Comparison of ENCODE assay signal across 17 cellular contexts in the genomic region with DNA sequence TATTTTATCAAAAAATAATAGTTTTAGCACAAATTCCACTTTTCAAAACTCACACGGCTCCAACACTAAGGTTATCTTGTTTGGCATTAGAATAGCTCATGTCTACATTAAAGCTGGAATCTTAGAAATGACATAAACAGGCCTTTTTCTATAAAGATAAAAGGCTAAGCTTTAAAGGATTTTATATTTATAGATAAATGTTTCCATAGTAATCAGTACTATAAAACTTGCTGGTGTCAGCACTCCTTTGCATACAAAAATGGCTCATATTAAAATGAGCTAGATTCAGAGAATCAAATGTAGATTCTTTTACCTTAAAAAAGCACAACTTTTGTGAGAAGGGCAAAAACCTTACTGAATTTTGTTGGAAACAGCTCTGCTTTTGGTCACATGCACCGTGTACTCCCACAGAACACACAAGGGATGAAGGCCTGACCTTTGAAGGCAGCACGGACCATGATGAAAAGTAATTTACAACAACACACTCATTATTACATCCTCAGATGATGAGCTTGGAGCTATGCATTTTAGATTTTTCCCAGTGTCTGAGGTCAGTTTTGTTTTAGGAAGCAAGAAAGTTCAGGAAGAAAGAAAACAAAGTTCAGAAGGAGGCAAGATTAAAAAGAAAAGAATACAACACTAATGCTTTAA.
"Had no signal": no experiment of that assay in that cellular context is flagged by ENCODE, and none has a peak within 500 bp of the region (broad histone marks: within the 10 kb centered on the region; RNA-seq: fewer than 3 reads in every experiment).

No MANE protein-coding gene starts in this region.

- H3K4me1 ChIP-seq: ascending aorta, breast epithelium, suprapubic skin, transverse colon, uterus had no signal

- H3K27me3 ChIP-seq: ascending aorta, breast epithelium, suprapubic skin, transverse colon, uterus had no signal

- ATAC-seq: activated CD4-positive, CD25-positive, alpha-beta regulatory T cell treated with anti-CD3 and anti-CD28 coated beads, Interleukin-2, amount 50 U/mL, for 24 hours; naive thymus-derived CD8-positive, alpha-beta T cell; stimulated activated naive CD8-positive, alpha-beta T cell treated with anti-CD3 and anti-CD28 coated beads, Interleukin-15, amount 100 ng/mL, for 72 hours had no signal

- H3K27me3 Mint-ChIP-seq: activated CD4-positive, alpha-beta T cell treated with anti-CD3 and anti-CD28 coated beads, Interleukin-2, amount 10 ng/mL, durations not matched to agents 7 days and 5 days; stimulated activated naive CD8-positive, alpha-beta T cell treated with anti-CD3 and anti-CD28 coated beads, Interleukin-15, amount 100 ng/mL, for 72 hours had no signal

- H3K36me3 ChIP-seq: ascending aorta, breast epithelium, suprapubic skin, transverse colon, uterus had no signal

- H3K4me3 ChIP-seq: ascending aorta, breast epithelium, suprapubic skin, transverse colon, uterus had no signal

- H3K4me1 Mint-ChIP-seq: stimulated activated naive CD8-positive, alpha-beta T cell treated with anti-CD3 and anti-CD28 coated beads, Interleukin-15, amount 100 ng/mL, for 72 hours had no signal

- H3K36me3 Mint-ChIP-seq: naive thymus-derived CD8-positive, alpha-beta T cell had no signal

- H3K27ac Mint-ChIP-seq: activated CD4-positive, alpha-beta T cell treated with anti-CD3 and anti-CD28 coated beads, Interleukin-2, amount 10 ng/mL, durations not matched to agents 7 days and 5 days; naive thymus-derived CD8-positive, alpha-beta T cell; stimulated activated naive CD8-positive, alpha-beta T cell treated with anti-CD3 and anti-CD28 coated beads, Interleukin-15, amount 100 ng/mL, for 72 hours had no signal

- H3K9me3 Mint-ChIP-seq: activated CD4-positive, alpha-beta T cell treated with anti-CD3 and anti-CD28 coated beads, Interleukin-2, amount 10 ng/mL, durations not matched to agents 7 days and 5 days; naive thymus-derived CD8-positive, alpha-beta T cell; stimulated activated naive CD8-positive, alpha-beta T cell treated with anti-CD3 and anti-CD28 coated beads, Interleukin-15, amount 100 ng/mL, for 72 hours had no signal

- H3K27ac ChIP-seq: ascending aorta, breast epithelium, suprapubic skin, transverse colon, uterus had no signal

- H3K4me3 Mint-ChIP-seq: activated CD4-positive, alpha-beta T cell treated with anti-CD3 and anti-CD28 coated beads, Interleukin-2, amount 10 ng/mL, durations not matched to agents 7 days and 5 days; naive thymus-derived CD8-positive, alpha-beta T cell; stimulated activated naive CD8-positive, alpha-beta T cell treated with anti-CD3 and anti-CD28 coated beads, Interleukin-15, amount 100 ng/mL, for 72 hours had no signal

- DNase-seq: activated CD4-positive, alpha-beta T cell treated with anti-CD3 and anti-CD28 coated beads, Interleukin-2, amount 10 ng/mL, durations not matched to agents 7 days and 5 days; activated CD8-positive, alpha-beta memory T cell treated with anti-CD3 and anti-CD28 coated beads, Interleukin-2, amount 50 U/mL, for 48 hours; activated effector memory CD4-positive, alpha-beta T cell treated with Interleukin-2 at 50 U/mL for 16 hours; activated naive CD4-positive, alpha-beta T cell treated with anti-CD3 and anti-CD28 coated beads, Interleukin-2, amount 50 U/mL, for 16 hours; activated T-cell treated with anti-CD3 and anti-CD28 coated beads, Interleukin-2, amount 50 U/mL, for 48 hours; cortex of kidney; mesendoderm; naive thymus-derived CD8-positive, alpha-beta T cell; retina; stimulated activated CD4-positive, alpha-beta T cell treated with anti-CD3 and anti-CD28 coated beads, Interleukin-2, amount 100 ng/mL, for 48 hours; stimulated activated naive CD8-positive, alpha-beta T cell treated with anti-CD3 and anti-CD28 coated beads, Interleukin-15, amount 100 ng/mL, for 72 hours; transverse colon; uterus had no signal
